16 cellular contexts compared by ENCODE assay signal in the genomic region with DNA sequence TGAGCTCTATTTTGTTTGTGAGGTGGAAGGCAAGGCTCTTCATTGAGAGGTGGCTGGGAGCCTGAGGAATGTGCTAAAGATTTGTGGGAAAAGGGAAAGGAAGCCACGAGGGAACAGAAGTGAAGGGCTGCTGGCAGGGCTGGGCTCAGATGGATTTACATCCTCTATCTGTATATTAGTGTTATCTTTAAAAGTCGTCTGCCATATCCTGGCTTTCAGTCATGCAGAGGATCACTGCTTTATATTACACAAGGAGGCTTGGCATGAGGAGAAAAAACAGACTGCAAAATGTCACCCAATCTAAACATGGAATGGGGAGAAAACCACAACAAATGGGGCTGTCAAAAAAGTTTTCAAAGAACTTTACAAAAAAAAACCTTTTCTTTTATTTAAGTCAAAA.
DNase-seq lines count a peak whose midpoint lies in the region; ATAC-seq, FAIRE-seq and TF ChIP-seq lines count a peak whose summit lies in the region.
"Had no signal": no experiment of that assay in that cellular context is flagged by ENCODE, and none has a peak within 500 bp of the region (broad histone marks: within the 10 kb centered on the region; RNA-seq: fewer than 3 reads in every experiment).

No MANE protein-coding gene starts in this region.

- no peak overlapping the region for H3K4me3 ChIP-seq in fibroblast of the aortic adventitia (ENCODE audit: low read depth, low read length)
- H3K4me3 ChIP-seq in body of pancreas: no peak overlapping the region
- H3K4me3 ChIP-seq: A549 had no signal

- H3K27me3 ChIP-seq in body of pancreas: no peaks in the 10 kb centered on the region

- intact Hi-C loops in body of pancreas (cut with DNase I): loop anchor here (10.0 kb wide), 1 partner anchor 70 kb away; no protein-coding TSS in a partner anchor

- H3K9me3 ChIP-seq in body of pancreas: no peaks in the 10 kb centered on the region
- H3K9me3 ChIP-seq: A549 had no signal

- peak; percentile 79 for FAIRE-seq in TTC549 (lab: Jason Lieb, UNC)
- FAIRE-seq: A549, D721Med had no signal

- TF ChIP-seq POLR2A in body of pancreas (IDR thresholded peaks at IDR 0.05): no peak

- no peak overlapping the region for H3K27ac ChIP-seq in body of pancreas
- H3K27ac ChIP-seq: A549 had no signal

- peaks cover 7% of the 10 kb centered on the region for H3K27me3 Mint-ChIP-seq in nephron progenitor cell (ENCODE audit: low read depth, poor library complexity)

- peaks cover 6% of the 10 kb centered on the region for H3K9me3 Mint-ChIP-seq in nephron progenitor cell
- H3K9me3 Mint-ChIP-seq: CD8-positive, alpha-beta T cell had no signal

- peak overlapping the region; percentile 39 for H3K27ac Mint-ChIP-seq in nephron progenitor cell
- H3K27ac Mint-ChIP-seq: CD14-positive monocyte; CD8-positive, alpha-beta T cell had no signal

- ATAC-seq in body of pancreas (no peak), GM18909 (IDR thresholded peaks at IDR 0.05; ENCODE audit: poor library complexity, unreplicated experiment) (no peak)
- ATAC-seq: A549; CD8-positive, alpha-beta T cell had no signal

- DNase-seq in fibroblast of the aortic adventitia (ENCODE audit: low read depth) (peak; percentile 37), nephron progenitor cell (no peak), body of pancreas (no peak), HCEC 1CT (no peak)
- DNase-seq: CD8-positive, alpha-beta T cell; COR-L47; DND-41; GF-D8; GOT3; H9 had no signal

- no peaks in the 10 kb centered on the region for H3K4me1 ChIP-seq in body of pancreas
- H3K4me1 ChIP-seq: A549 had no signal

- H3K36me3 Mint-ChIP-seq in nephron progenitor cell (ENCODE audit: low read depth): peaks cover 7% of the 10 kb centered on the region
- H3K36me3 Mint-ChIP-seq: CD14-positive monocyte; CD8-positive, alpha-beta T cell had no signal

- H3K4me3 Mint-ChIP-seq in nephron progenitor cell: no peak overlapping the region
- H3K4me3 Mint-ChIP-seq: CD14-positive monocyte; CD8-positive, alpha-beta T cell; H9; IgD-negative memory B cell had no signal

- 14 to 22% methylated on average over 2 of the region's 2 CpGs for WGBS in body of pancreas, 2 donors

- no peaks in the 10 kb centered on the region for H3K36me3 ChIP-seq in body of pancreas (replicated peaks in 1 of 2; ENCODE audit: insufficient read depth in 1 of 2, low read depth in 2 of 2)

- peaks cover 22% of the 10 kb centered on the region for H3K4me1 Mint-ChIP-seq in nephron progenitor cell
- H3K4me1 Mint-ChIP-seq: CD14-positive monocyte had no signal

- TF ChIP-seq CTCF in fibroblast of the aortic adventitia (IDR thresholded peaks at IDR 0.05; ENCODE audit: insufficient read depth, low read length) (no peak), nephron progenitor cell (IDR thresholded peaks at IDR 0.05) (no peak), body of pancreas (IDR thresholded peaks at IDR 0.05) (no peak)
